Comparison of ENCODE assay signal across 10 cellular contexts in the genomic region with DNA sequence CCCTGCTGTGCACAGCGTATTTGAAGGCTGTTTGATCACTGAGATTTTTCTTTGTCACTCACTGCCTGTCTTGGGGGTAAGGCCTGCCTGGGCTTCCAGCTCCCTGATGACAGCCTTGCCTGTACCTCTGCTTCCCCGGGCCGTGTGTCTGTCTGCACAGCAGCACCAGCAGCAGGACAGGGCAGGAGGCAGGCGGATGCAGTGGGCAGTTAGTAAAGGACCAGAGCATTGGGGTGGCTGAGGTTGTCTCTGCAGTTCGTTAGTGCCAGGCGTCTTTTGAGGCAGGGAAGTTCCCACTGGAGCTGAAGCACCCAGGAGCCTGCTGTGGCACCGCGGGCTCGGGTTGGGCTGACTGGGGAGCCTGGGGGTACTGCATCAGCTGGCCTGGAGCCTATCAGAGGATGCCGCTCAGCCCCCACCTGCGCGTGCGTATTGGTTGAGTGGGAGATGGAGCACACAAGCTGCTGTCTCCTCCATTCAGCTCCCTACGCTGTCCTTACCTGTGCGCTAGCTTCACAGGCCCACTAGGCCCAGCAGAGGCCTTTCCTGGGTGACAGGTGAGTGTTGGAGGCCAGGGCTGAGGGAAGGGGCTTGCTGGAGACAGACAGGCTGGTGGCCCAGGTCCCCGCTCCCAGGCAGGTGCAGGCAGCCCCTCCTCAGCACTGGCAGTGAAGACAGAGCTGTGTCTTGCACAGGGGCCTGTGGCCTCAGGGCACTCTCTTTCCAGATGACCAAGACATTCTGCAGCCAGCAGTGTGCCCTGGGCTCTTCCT. TPM values are rescaled to one million over a fixed set of nuclear protein-coding genes. Genes with fewer than 3 reads are reported as not detected.
DNase-seq lines count a peak whose midpoint lies in the region; ATAC-seq and TF ChIP-seq lines count a peak whose summit lies in the region.
"Had no signal": no experiment of that assay in that cellular context is flagged by ENCODE, and none has a peak within 500 bp of the region (broad histone marks: within the 10 kb centered on the region; RNA-seq: fewer than 3 reads in every experiment).

No MANE protein-coding gene starts in this region.

- peaks cover 91% of the 10 kb centered on the region for H3K4me1 Mint-ChIP-seq in activated T-cell treated with anti-CD3 and anti-CD28 coated beads, Interleukin-2, amount 50 U/mL, for 24 hours (ENCODE audit: low read depth)

- no peak for DNase-seq in activated T-cell treated with anti-CD3 and anti-CD28 coated beads, Interleukin-2, amount 50 U/mL, for 24 hours
- no peak for DNase-seq in activated T-cell treated with anti-CD3 and anti-CD28 coated beads for 4 hours
- no peak for DNase-seq in PC-9
- no peak for DNase-seq in esophagus squamous epithelium (lab: John Stamatoyannopoulos, UW)
- DNase-seq in HAP-1 (ENCODE audit: low spot score in 2 of 2), result no peak

- CTCF ChIA-PET in PC-9 (lab: Charles Lee), result interaction anchor here (0.5 to 2.4 kb wide), 10 partner anchors 24 to 236 kb away, joined by 3 to 12 read pairs (median 4); no protein-coding TSS in a partner anchor

- H4K20me1 ChIP-seq in PC-9 (ENCODE audit: insufficient read depth), result peaks cover 66% of the 10 kb centered on the region

- H3K4me1 ChIP-seq in PC-9 (replicated peaks; ENCODE audit: insufficient read depth) (peaks cover 57% of the 10 kb centered on the region), esophagus squamous epithelium (peaks cover 20 to 46% (median 32%) of the 10 kb centered on the region in 3 donors), stomach smooth muscle (ENCODE audit: control insufficient read depth, insufficient read depth, low read length) (peaks cover 55% of the 10 kb centered on the region), HAP-1 (0 out of 2 replicates have a peak, but pooled peaks cover 2% of the 10 kb centered on the region)

- H3K9ac ChIP-seq in stomach smooth muscle (ENCODE audit: low read length in 2 of 2), result peak overlapping the region in 1 of 2 donors; percentile 60

- H3K4me2 ChIP-seq in PC-9, result peak overlapping the region; percentile 41

- intact Hi-C loops in PC-9 (cut with micrococcal nuclease; ENCODE audit: unreplicated experiment) (loop anchor here (1.0 to 10.0 kb wide), 8 partner anchors 25 to 611 kb away; a partner anchor contains a TSS), esophagus squamous epithelium (cut with DNase I) (loop anchor here (5.0 to 10.0 kb wide), 2 partner anchors 121 to 184 kb away; a partner anchor contains a TSS)

- no peak overlapping the region for H3K4me3 ChIP-seq in PC-9
- H3K4me3 ChIP-seq in esophagus squamous epithelium, result no peak overlapping the region
- no peak overlapping the region for H3K4me3 ChIP-seq in stomach smooth muscle (ENCODE audit: low read length in 2 of 2)
- no peak overlapping the region for H3K4me3 ChIP-seq in HAP-1

- POLR2A ChIA-PET in PC-9 (lab: Charles Lee; ENCODE audit: unreplicated experiment), result interaction anchor here (0.6 to 1.0 kb wide), 5 partner anchors 25 to 537 kb away, joined by 3 to 7 read pairs (median 4); no protein-coding TSS in a partner anchor

- H3K79me2 ChIP-seq in PC-9 (ENCODE audit: low read depth), result peaks cover 13% of the 10 kb centered on the region

- H3F3A ChIP-seq in PC-9 (ENCODE audit: insufficient read depth, low read depth), result peaks cover 62% of the 10 kb centered on the region

- TF ChIP-seq CTCF in PC-9 (conservative IDR thresholded peaks at IDR 0.05) (no peak), esophagus squamous epithelium (IDR thresholded peaks at IDR 0.05) (no peak)

- peaks cover 77% of the 10 kb centered on the region for H3K36me3 Mint-ChIP-seq in activated T-cell treated with anti-CD3 and anti-CD28 coated beads, Interleukin-2, amount 50 U/mL, for 24 hours (ENCODE audit: low read depth)

- H3K27me3 ChIP-seq in PC-9 (ENCODE audit: insufficient read depth, low read depth) (no peaks in the 10 kb centered on the region), esophagus squamous epithelium (peaks cover 0 to 10% (median 0%) of the 10 kb centered on the region in 4 donors), stomach smooth muscle (ENCODE audit: control insufficient read depth in 1 of 2, insufficient read depth in 2 of 2, low read length in 2 of 2) (no peaks in the 10 kb centered on the region), HAP-1 (ENCODE audit: low read depth) (no peaks in the 10 kb centered on the region)

- TF ChIP-seq POLR2A in esophagus squamous epithelium (IDR thresholded peaks at IDR 0.05), result no peak

- H3K27me3 Mint-ChIP-seq in activated T-cell treated with anti-CD3 and anti-CD28 coated beads, Interleukin-2, amount 50 U/mL, for 24 hours, result no peaks in the 10 kb centered on the region
- H3K27me3 Mint-ChIP-seq: stimulated activated memory B cell treated with anti-CD40 and anti-IgM and Interleukin-4, amounts not matched to agents 10 μg/mL and 1 μg/mL and 100 μg/mL, for 72 hours had no signal

- BruUV-seq in PC-9 (replicated peaks; lab: Mats Ljungman, UMichigan), result TSS peak; percentile 69

- peak overlapping the region; percentile 35 for H3K27ac Mint-ChIP-seq in activated T-cell treated with anti-CD3 and anti-CD28 coated beads, Interleukin-2, amount 50 U/mL, for 24 hours

- no peak overlapping the region for H2AFZ ChIP-seq in PC-9

- H3K9me3 Mint-ChIP-seq in activated T-cell treated with anti-CD3 and anti-CD28 coated beads, Interleukin-2, amount 50 U/mL, for 24 hours, result no peaks in the 10 kb centered on the region
- H3K9me3 Mint-ChIP-seq: stimulated activated memory B cell treated with anti-CD40 and anti-IgM and Interleukin-4, amounts not matched to agents 10 μg/mL and 1 μg/mL and 100 μg/mL, for 72 hours had no signal

- in situ Hi-C loops in HAP-1 (cut with MboI; ENCODE audit: low sequenced_read_pairs), result loop anchor here (5.0 kb wide), 1 partner anchor 174 kb away; no protein-coding TSS in a partner anchor

- 70 to 90% methylated on average over 2 to 12 of the region's 16 CpGs for WGBS in esophagus squamous epithelium, 2 donors

- H3K4me3 Mint-ChIP-seq in activated T-cell treated with anti-CD3 and anti-CD28 coated beads, Interleukin-2, amount 50 U/mL, for 24 hours, result no peak overlapping the region
- H3K4me3 Mint-ChIP-seq: stimulated activated memory B cell treated with anti-CD40 and anti-IgM and Interleukin-4, amounts not matched to agents 10 μg/mL and 1 μg/mL and 100 μg/mL, for 72 hours had no signal

- H3K9me3 ChIP-seq in PC-9 (ENCODE audit: insufficient read depth, low read depth) (no peaks in the 10 kb centered on the region), esophagus squamous epithelium (no peaks in the 10 kb centered on the region), stomach smooth muscle (ENCODE audit: control insufficient read depth in 2 of 2, low read length in 2 of 2) (no peaks in the 10 kb centered on the region), HAP-1 (no peaks in the 10 kb centered on the region)

- H3K9me2 ChIP-seq in PC-9 (ENCODE audit: insufficient read depth), result no peaks in the 10 kb centered on the region

- H3K36me3 ChIP-seq in PC-9 (ENCODE audit: low read depth), result peaks cover 21% of the 10 kb centered on the region; the same call in 1 of the 2 replicates
- H3K36me3 ChIP-seq in esophagus squamous epithelium, result peaks cover 5 to 78% (median 10%) of the 10 kb centered on the region in 3 donors
- H3K36me3 ChIP-seq in stomach smooth muscle (ENCODE audit: control insufficient read depth in 2 of 2, insufficient read depth in 2 of 2, low read length in 2 of 2), result peaks cover 27 to 28% of the 10 kb centered on the region in 2 donors
- peaks cover 38% of the 10 kb centered on the region for H3K36me3 ChIP-seq in HAP-1 (replicated peaks)

- no peak for ATAC-seq in GM18867 (IDR thresholded peaks at IDR 0.05; ENCODE audit: unreplicated experiment)
- ATAC-seq in GM21528 (IDR thresholded peaks at IDR 0.05; ENCODE audit: low FRiP score, unreplicated experiment), result no peak

- H3K27ac ChIP-seq in PC-9 (peak overlapping the region; percentile 87), esophagus squamous epithelium (peak overlapping the region in 3 of 4 donors; percentile 24 to 57 (median 46)), stomach smooth muscle (ENCODE audit: low read length) (peak overlapping the region; percentile 58)

RNA-seq across cellular contexts. Expression of a gene that starts 28.2 kb away (rescaled TPM):
- total RNA-seq in PC-9 (2021), result 66.3 and 70.2 TPM in 2 replicates
- total RNA-seq in esophagus squamous epithelium, result 10 to 100 TPM; 11.3 to 28.5 (median 20.2) TPM

RNA-seq across cellular contexts. Expression of a gene that starts 28.3 kb away (rescaled TPM):
- 15.1 and 20.9 TPM in 2 replicates for total RNA-seq in PC-9 (2021)
- total RNA-seq in esophagus squamous epithelium, result 10 to 100 TPM; 13.4 to 20.0 (median 16.7) TPM

RNA-seq across cellular contexts. Expression of a gene that starts 52.0 kb away (rescaled TPM):
- total RNA-seq in PC-9 (2021) (not detected in 2 replicates), esophagus squamous epithelium (not detected)
- total RNA-seq: liver had no signal
